ENCODE assay signal across 26 cellular contexts in the genomic region with DNA sequence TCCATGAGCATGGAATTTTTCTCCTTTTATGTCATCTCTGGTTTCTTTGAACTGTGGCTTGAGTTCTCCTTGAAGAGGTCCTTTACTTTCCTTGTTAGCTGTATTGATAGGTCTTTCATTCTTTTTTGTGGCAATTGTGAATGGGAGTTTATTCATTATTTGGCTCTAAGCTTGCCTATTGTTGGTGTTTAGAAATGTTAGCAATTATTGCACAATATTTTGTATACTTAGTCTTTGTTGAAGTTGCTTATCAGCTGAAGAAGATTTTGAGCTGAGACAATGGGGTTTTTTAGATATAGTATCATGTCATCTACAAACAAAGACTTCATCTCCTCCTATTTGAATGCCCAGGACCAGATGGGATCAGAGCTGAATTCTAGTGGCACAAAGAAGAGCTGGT.
"Had no signal": no experiment of that assay in that cellular context is flagged by ENCODE, and none has a peak within 500 bp of the region (broad histone marks: within the 10 kb centered on the region; RNA-seq: fewer than 3 reads in every experiment).

No MANE protein-coding gene starts in this region.

- DNase-seq: stimulated activated CD4-positive, alpha-beta T cell treated with anti-CD3 and anti-CD28 coated beads, Interleukin-2, amount 100 ng/mL, for 48 hours; stimulated activated CD4-positive, alpha-beta T cell treated with anti-CD3 and anti-CD28 coated beads, Interleukin-4, amount 100 ng/mL, for 1 hour; stimulated activated CD4-positive, alpha-beta T cell treated with anti-CD3 and anti-CD28 coated beads, Interleukin-4, amount 100 ng/mL, for 24 hours; stimulated activated CD4-positive, alpha-beta T cell treated with anti-CD3 and anti-CD28 coated beads, Interleukin-4, amount 100 ng/mL, for 4 hours; stimulated activated CD8-positive, alpha-beta memory T cell treated with anti-CD3 and anti-CD28 coated beads, Interleukin-4, amount 100 ng/mL, for 48 hours; stimulated activated naive B cell treated with anti-CD40 and anti-IgM and Interleukin-4, amounts not matched to agents 10 μg/mL and 1 μg/mL and 100 μg/mL, for 72 hours; stimulated activated naive CD4-positive, alpha-beta T cell; stimulated activated naive CD4-positive, alpha-beta T cell treated with Interleukin-2 at 50 U/mL for 16 hours; stimulated activated naive CD8-positive, alpha-beta T cell treated with anti-CD3 and anti-CD28 coated beads, Interleukin-15, amount 100 ng/mL, for 72 hours; stimulated activated naive CD8-positive, alpha-beta T cell treated with anti-CD3 and anti-CD28 coated beads, Interleukin-15, Interleukin-2, amounts not matched to agents 100 U/mL and 50 U/mL, for 24 hours; stomach; substantia nigra; testis; thyroid gland; tibial artery; transverse colon; trophoblast cell; upper lobe of left lung; upper lobe of right lung; uterus had no signal

- H3K4me3 ChIP-seq: stomach, suprapubic skin, testis, thoracic aorta, thyroid gland, tibial artery, tibial nerve, transverse colon, upper lobe of left lung, upper lobe of right lung, uterus, vagina had no signal

- H3K27me3 ChIP-seq: stomach, suprapubic skin, testis, thyroid gland, tibial artery, tibial nerve, transverse colon, upper lobe of left lung, upper lobe of right lung, uterus, vagina had no signal

- H3K27ac ChIP-seq: stomach, suprapubic skin, testis, thoracic aorta, thyroid gland, tibial artery, tibial nerve, transverse colon, upper lobe of left lung, upper lobe of right lung, uterus, vagina had no signal

- H3K4me1 ChIP-seq: stomach, suprapubic skin, testis, thyroid gland, tibial artery, tibial nerve, transverse colon, upper lobe of left lung, upper lobe of right lung, uterus, vagina had no signal

- ATAC-seq: stimulated activated effector memory CD8-positive, alpha-beta T cell treated with anti-CD3 and anti-CD28 coated beads, Interleukin-12 subunit alpha, Interleukin-12 subunit beta, amount 100 ng/mL, for 72 hours; stimulated activated memory B cell treated with anti-CD40 and anti-IgM and Interleukin-4, amounts not matched to agents 10 μg/mL and 1 μg/mL and 100 μg/mL, for 72 hours; stimulated activated naive B cell treated with anti-CD40 and anti-IgM and Interleukin-4, amounts not matched to agents 10 μg/mL and 1 μg/mL and 100 μg/mL, for 72 hours; stimulated activated naive CD8-positive, alpha-beta T cell treated with anti-CD3 and anti-CD28 coated beads, Interleukin-15, amount 100 ng/mL, for 72 hours; stimulated activated naive CD8-positive, alpha-beta T cell treated with anti-CD3 and anti-CD28 coated beads, Interleukin-15, Interleukin-2, amounts not matched to agents 100 U/mL and 50 U/mL, for 24 hours; upper lobe of right lung had no signal

- H3K9me3 ChIP-seq: testis, thyroid gland, transverse colon, upper lobe of right lung, vagina had no signal

- H3K36me3 ChIP-seq: stomach, suprapubic skin, thoracic aorta, thyroid gland, tibial artery, tibial nerve, transverse colon, upper lobe of left lung, upper lobe of right lung, uterus, vagina had no signal
